Comparison of ENCODE assay signal across 16 cellular contexts in genomic region chr1:31215083-31215570, GRCh38. TPM values are rescaled to one million over a fixed set of nuclear protein-coding genes. Genes with fewer than 3 reads are reported as not detected.
"Had no signal": no experiment of that assay in that cellular context is flagged by ENCODE, and none has a peak within 500 bp of the region (broad histone marks: within the 10 kb centered on the region; RNA-seq: fewer than 3 reads in every experiment).

No MANE protein-coding gene starts in this region.

- H3K27ac ChIP-seq: heart right ventricle, psoas muscle, testis had no signal

- H3K36me3 ChIP-seq: heart right ventricle had no signal

- ATAC-seq: activated CD4-positive, alpha-beta T cell treated with anti-CD3 and anti-CD28 coated beads for 36 hours; activated naive CD4-positive, alpha-beta T cell treated with anti-CD3 and anti-CD28 coated beads, Interleukin-2, amount 50 U/mL, for 72 hours; stimulated activated naive CD8-positive, alpha-beta T cell treated with anti-CD3 and anti-CD28 coated beads, Interleukin-15, amount 100 ng/mL, for 72 hours had no signal

- H3K4me3 ChIP-seq: heart right ventricle, psoas muscle, testis had no signal

- H3K9me3 ChIP-seq: psoas muscle, testis had no signal

- H3K27me3 ChIP-seq: testis had no signal

- DNase-seq: activated CD4-positive, alpha-beta T cell treated with anti-CD3 and anti-CD28 coated beads for 36 hours; activated CD4-positive, alpha-beta T cell treated with anti-CD3 and anti-CD28 coated beads, Interleukin-2, amount 50 U/mL, for 48 hours; activated gamma-delta T cell; amniotic stem cell; heart right ventricle; kidney glomerular epithelial cell; left ventricle myocardium superior; psoas muscle; right cardiac atrium; stimulated activated CD4-positive, alpha-beta T cell treated with anti-CD3 and anti-CD28 coated beads, Interleukin-2, amount 100 ng/mL, for 24 hours; stimulated activated naive CD8-positive, alpha-beta T cell treated with anti-CD3 and anti-CD28 coated beads, Interleukin-15, amount 100 ng/mL, for 72 hours; testis had no signal

RNA-seq across cellular contexts. Expression of gene NKAIN1, which starts 24.6 kb away (rescaled TPM):
- total RNA-seq: activated CD4-positive, alpha-beta T cell treated with anti-CD3 and anti-CD28 coated beads for 36 hours; activated naive CD4-positive, alpha-beta T cell treated with anti-CD3 and anti-CD28 coated beads, Interleukin-2, amount 50 U/mL, for 72 hours; dermis microvascular lymphatic vessel endothelial cell; left ventricle myocardium superior; right cardiac atrium; skeletal muscle tissue; T-helper 2 cell treated with Interferon-gamma antibody and Interleukin-4, amounts not matched to agents 100 ng/mL and 5 ng/mL, for 36 hours had no signal
